Comparison of ENCODE assay signal across 14 cellular contexts in the genomic region with DNA sequence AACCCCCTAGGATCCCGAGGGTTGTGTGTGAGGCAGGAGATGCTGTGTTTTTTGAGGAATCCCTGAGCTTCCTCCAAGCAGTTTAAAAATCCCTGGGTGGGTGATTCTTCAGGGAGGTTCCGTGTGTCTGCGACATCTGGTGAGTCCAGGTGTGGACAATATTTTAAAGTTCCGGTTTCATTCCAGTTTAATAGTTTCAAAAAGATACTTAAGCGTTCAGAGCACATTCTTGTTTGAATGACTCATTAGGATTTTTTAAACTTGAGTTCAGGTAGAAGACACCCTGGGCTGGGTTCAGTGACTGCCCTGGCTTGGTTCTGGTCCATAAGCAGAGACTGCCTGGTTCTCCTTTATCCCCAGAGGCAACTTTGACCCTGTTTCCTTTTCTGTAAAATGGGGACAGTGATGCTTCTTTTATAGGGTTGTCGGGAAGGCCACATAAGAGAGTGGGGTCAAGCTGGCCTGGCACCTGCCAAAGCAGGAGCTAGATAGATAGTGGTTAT.
DNase-seq lines count a peak whose midpoint lies in the region; ATAC-seq and TF ChIP-seq lines count a peak whose summit lies in the region.
"Had no signal": no experiment of that assay in that cellular context is flagged by ENCODE, and none has a peak within 500 bp of the region (broad histone marks: within the 10 kb centered on the region; RNA-seq: fewer than 3 reads in every experiment).

No MANE protein-coding gene starts in this region.

- peaks cover 0 to 13% of the 10 kb centered on the region in 2 donors for H3K36me3 Mint-ChIP-seq in activated T-cell treated with anti-CD3 and anti-CD28 coated beads, Interleukin-2, amount 50 U/mL, for 72 hours (ENCODE audit: insufficient read depth in 2 of 2)

- peak overlapping the region; percentile 81 for H3K4me2 ChIP-seq in SU-DHL-6 (ENCODE audit: low read depth, low read length, poor library complexity, severe bottlenecking)

- H3K36me3 ChIP-seq in SU-DHL-6 (ENCODE audit: low read length) (peaks cover 12% of the 10 kb centered on the region; the same call in 1 of the 2 replicates), gastroesophageal sphincter (peaks cover 0 to 43% of the 10 kb centered on the region in 2 donors), thoracic aorta (peaks cover 21% of the 10 kb centered on the region)
- H3K36me3 ChIP-seq: ovary had no signal

- H3K4me3 ChIP-seq in SU-DHL-6 (ENCODE audit: insufficient read depth, low read length, poor library complexity, severe bottlenecking), result peak overlapping the region; percentile 6
- no peak overlapping the region for H3K4me3 ChIP-seq in gastroesophageal sphincter
- H3K4me3 ChIP-seq in thoracic aorta, result peak overlapping the region; percentile 58
- H3K4me3 ChIP-seq: ovary had no signal

- H3K4me3 Mint-ChIP-seq in activated T-cell treated with anti-CD3 and anti-CD28 coated beads, Interleukin-2, amount 50 U/mL, for 72 hours, result peak overlapping the region; percentile 66 to 87
- H3K4me3 Mint-ChIP-seq: activated CD8-positive, alpha-beta memory T cell treated with anti-CD3 and anti-CD28 coated beads, Interleukin-2, amount 10 ng/mL, durations not matched to agents 7 days and 5 days had no signal

- TF ChIP-seq EP300 in gastroesophageal sphincter (IDR thresholded peaks at IDR 0.05), result no peak

- TF ChIP-seq CTCF in SU-DHL-6 (IDR thresholded peaks at IDR 0.05; ENCODE audit: insufficient read depth, low read length, poor library complexity, severe bottlenecking) (no peak), gastroesophageal sphincter (IDR thresholded peaks at IDR 0.05) (no peak), thoracic aorta (IDR thresholded peaks at IDR 0.05) (no peak)

- H3K9ac ChIP-seq in SU-DHL-6 (ENCODE audit: low read length), result peak overlapping the region; percentile 18; the same call in 1 of the 2 replicates

- H3K4me1 ChIP-seq in gastroesophageal sphincter (peaks cover 0 to 76% (median 47%) of the 10 kb centered on the region in 3 donors), thoracic aorta (ENCODE audit: control insufficient read depth in 1 of 2, low read depth in 2 of 2) (peaks cover 63 to 99% of the 10 kb centered on the region in 2 donors)

- H3K79me2 ChIP-seq in SU-DHL-6 (ENCODE audit: insufficient read depth, low read length), result 0 out of 2 replicates have a peak, but pooled peaks cover 5% of the 10 kb centered on the region

- H3K27me3 ChIP-seq in SU-DHL-6 (ENCODE audit: low read length) (no peaks in the 10 kb centered on the region), gastroesophageal sphincter (no peaks in the 10 kb centered on the region), thoracic aorta (replicated peaks; ENCODE audit: insufficient read depth) (no peaks in the 10 kb centered on the region)
- H3K27me3 ChIP-seq: ovary had no signal

- no peak overlapping the region for H2AFZ ChIP-seq in SU-DHL-6 (ENCODE audit: low read depth, low read length, severe bottlenecking)

- H3F3A ChIP-seq in SU-DHL-6 (ENCODE audit: insufficient read depth), result peaks cover 23% of the 10 kb centered on the region

- H3K27me3 Mint-ChIP-seq in activated T-cell treated with anti-CD3 and anti-CD28 coated beads, Interleukin-2, amount 50 U/mL, for 72 hours (ENCODE audit: low read depth), result no peaks in the 10 kb centered on the region
- H3K27me3 Mint-ChIP-seq: activated CD8-positive, alpha-beta memory T cell treated with anti-CD3 and anti-CD28 coated beads, Interleukin-2, amount 10 ng/mL, durations not matched to agents 7 days and 5 days had no signal

- DNase-seq in activated T-cell treated with anti-CD3 and anti-CD28 coated beads, Interleukin-2, amount 50 U/mL, for 72 hours, result no peak
- DNase-seq in activated T-cell treated with anti-CD3 and anti-CD28 coated beads for 4 hours (no peak), thoracic aorta (ENCODE audit: low spot score) (no peak), NCI-H146 (lab: John Stamatoyannopoulos, UW) (no peak), cerebellum (ENCODE audit: low spot score) (no peak)
- DNase-seq: activated CD8-positive, alpha-beta memory T cell treated with anti-CD3 and anti-CD28 coated beads, Interleukin-2, amount 10 ng/mL, durations not matched to agents 7 days and 5 days; central memory CD4-positive, alpha-beta T cell; NCI-H1417; NCI-H526 treated with DMSO at 0.1 percent for 48 hours; ovary; SW 1271 had no signal

- no peak for ATAC-seq in activated T-cell treated with anti-CD3 and anti-CD28 coated beads, Interleukin-2, amount 50 U/mL, for 72 hours (replicated peaks in 1 of 2)
- ATAC-seq in gastroesophageal sphincter (no peak), thoracic aorta (ENCODE audit: insufficient number of reproducible peaks, low FRiP score, low read depth) (no peak), HG02840 (IDR thresholded peaks at IDR 0.05; ENCODE audit: low FRiP score, unreplicated experiment) (no peak)

- peaks cover 92% of the 10 kb centered on the region for H3K4me1 Mint-ChIP-seq in activated T-cell treated with anti-CD3 and anti-CD28 coated beads, Interleukin-2, amount 50 U/mL, for 72 hours (ENCODE audit: low read depth)

- H3K9me3 Mint-ChIP-seq in activated T-cell treated with anti-CD3 and anti-CD28 coated beads, Interleukin-2, amount 50 U/mL, for 72 hours, result no peaks in the 10 kb centered on the region

- peaks cover 6% of the 10 kb centered on the region; the same call in 1 of the 2 replicates for H4K20me1 ChIP-seq in SU-DHL-6 (ENCODE audit: low read depth, low read length)

- WGBS in gastroesophageal sphincter (ENCODE audit: low coverage in 1 of 2), 2 donors, result 33 to 47% methylated on average over 1 to 4 of the region's 6 CpGs

- peak overlapping the region; percentile 56 for H3K27ac Mint-ChIP-seq in activated T-cell treated with anti-CD3 and anti-CD28 coated beads, Interleukin-2, amount 50 U/mL, for 72 hours

- TF ChIP-seq POLR2A in gastroesophageal sphincter (IDR thresholded peaks at IDR 0.05), result no peak

- H3K27ac ChIP-seq in SU-DHL-6 (ENCODE audit: low read depth, low read length) (no peak overlapping the region), gastroesophageal sphincter (peak overlapping the region in 3 of 4 donors; percentile 75 to 84 (median 82)), thoracic aorta (peak overlapping the region; percentile 86 to 92)

- no peaks in the 10 kb centered on the region for H3K9me2 ChIP-seq in SU-DHL-6 (replicated peaks; ENCODE audit: insufficient read depth, low read length)

- H3K9me3 ChIP-seq in SU-DHL-6 (ENCODE audit: insufficient read depth, low read length) (no peaks in the 10 kb centered on the region), gastroesophageal sphincter (no peaks in the 10 kb centered on the region), thoracic aorta (no peaks in the 10 kb centered on the region)
- H3K9me3 ChIP-seq: ovary had no signal

Comparison
In these comparisons a context has a peak if more than half of its experiments do, and no peak if none do; other contexts are left out.
1. H3K4me3 ChIP-seq: peak in SU-DHL-6 (single experiment) and thoracic aorta (single experiment); none in gastroesophageal sphincter (0 of 2).